In the genomic region with DNA sequence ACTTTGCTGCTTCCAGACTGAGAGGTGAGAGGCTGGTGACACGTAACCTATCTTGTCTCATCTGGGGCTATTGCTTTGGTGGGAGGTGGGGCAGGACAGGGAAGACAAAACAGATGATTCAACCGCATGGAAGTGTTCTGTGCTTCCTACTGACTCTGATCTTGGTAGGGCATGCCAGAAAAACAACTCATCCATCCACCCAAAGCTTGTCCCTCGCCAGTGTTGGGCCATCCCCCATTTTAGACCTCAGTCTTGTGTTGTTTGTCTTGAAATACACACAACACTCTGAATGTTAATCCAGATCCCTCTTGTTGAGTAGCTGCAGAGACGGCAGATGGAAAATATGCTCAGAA, we compare ENCODE assay signal across 17 cellular contexts. TPM values are rescaled to one million over a fixed set of nuclear protein-coding genes. Genes with fewer than 3 reads are reported as not detected.
DNase-seq lines count a peak whose midpoint lies in the region; ATAC-seq, FAIRE-seq and TF ChIP-seq lines count a peak whose summit lies in the region.
"Had no signal": no experiment of that assay in that cellular context is flagged by ENCODE, and none has a peak within 500 bp of the region (broad histone marks: within the 10 kb centered on the region; RNA-seq: fewer than 3 reads in every experiment).

No MANE protein-coding gene starts in this region.

- no peak for FAIRE-seq in D721Med (lab: Jason Lieb, UNC)
- FAIRE-seq: GM12878 had no signal

- peaks cover 12% of the 10 kb centered on the region for H3K9me1 ChIP-seq in IMR-90 (ENCODE audit: insufficient read depth, low read length)

- no peak overlapping the region for H3K4me3 Mint-ChIP-seq in activated naive CD4-positive, alpha-beta T cell treated with anti-CD3 and anti-CD28 coated beads for 36 hours
- H3K4me3 Mint-ChIP-seq: activated naive CD4-positive, alpha-beta T cell treated with anti-CD3 and anti-CD28 coated beads, Interleukin-2, amount 10 ng/mL, durations not matched to agents 7 days and 5 days had no signal

- H2BK5ac ChIP-seq in IMR-90 (ENCODE audit: low read depth, low read length, poor library complexity, severe bottlenecking) = no peak overlapping the region
- H2BK5ac ChIP-seq in mesenchymal stem cell (ENCODE audit: low read depth, low read length, poor library complexity, severe bottlenecking) = no peak overlapping the region

- no peaks in the 10 kb centered on the region for H3K36me3 Mint-ChIP-seq in activated naive CD4-positive, alpha-beta T cell treated with anti-CD3 and anti-CD28 coated beads for 36 hours (ENCODE audit: low read depth)

- WGBS in IMR-90 (ENCODE audit: extremely low coverage in 2 of 2, insufficient read length in 1 of 2), 2 experiments = no CpG with 5 or more reads among the region's 4 CpGs
- WGBS in mesenchymal stem cell = 54% methylated on average over 4 of the region's 4 CpGs

- H4K20me1 ChIP-seq in IMR-90 (ENCODE audit: insufficient read depth, low read length) = no peaks in the 10 kb centered on the region
- H4K20me1 ChIP-seq: BLaER1 had no signal

- H3K27ac Mint-ChIP-seq in activated naive CD4-positive, alpha-beta T cell treated with anti-CD3 and anti-CD28 coated beads for 36 hours = no peak overlapping the region
- H3K27ac Mint-ChIP-seq: activated naive CD4-positive, alpha-beta T cell treated with anti-CD3 and anti-CD28 coated beads, Interleukin-2, amount 10 ng/mL, durations not matched to agents 7 days and 5 days had no signal

- no peak for TF ChIP-seq RAD21 in IMR-90 (IDR thresholded peaks at IDR 0.05; ENCODE audit: low read length)

- H2BK12ac ChIP-seq in mesenchymal stem cell (ENCODE audit: low read length in 2 of 2) = no peak overlapping the region

- H2AK5ac ChIP-seq in IMR-90 (ENCODE audit: low read depth, low read length) (no peak overlapping the region), mesenchymal stem cell (ENCODE audit: low read length, severe bottlenecking) (peak overlapping the region; percentile 6)

- DNase-seq in D721Med (ENCODE audit: insufficient read length, low spot score) (peak; percentile 47), IMR-90 (peak; percentile 37), choroid plexus epithelial cell (ENCODE audit: low read depth) (peak; percentile 26), mesenchymal stem cell (peak; percentile 49), head of caudate nucleus (no peak), NCI-H774 (lab: John Stamatoyannopoulos, UW) (no peak), SW 1271 (lab: John Stamatoyannopoulos, UW) (no peak)
- DNase-seq in activated naive CD4-positive, alpha-beta T cell treated with anti-CD3 and anti-CD28 coated beads for 36 hours = no peak
- DNase-seq: activated CD4-positive, CD25-positive, alpha-beta regulatory T cell treated with anti-CD3 and anti-CD28 coated beads, Interleukin-2, amount 50 U/mL, for 72 hours; activated naive CD4-positive, alpha-beta T cell treated with anti-CD3 and anti-CD28 coated beads, Interleukin-2, amount 10 ng/mL, durations not matched to agents 7 days and 5 days; caudate nucleus; DMS79 treated with DMSO at 0.1 percent for 48 hours; NCI-H1092; psoas muscle had no signal

- H3K9me3 Mint-ChIP-seq in activated naive CD4-positive, alpha-beta T cell treated with anti-CD3 and anti-CD28 coated beads for 36 hours = no peaks in the 10 kb centered on the region

- H3K27ac ChIP-seq in IMR-90 (ENCODE audit: insufficient read depth, low read length) = no peak overlapping the region
- H3K27ac ChIP-seq in mesenchymal stem cell (ENCODE audit: low read length, poor library complexity, severe bottlenecking) = no peak overlapping the region
- H3K27ac ChIP-seq: BLaER1, psoas muscle had no signal

- TF ChIP-seq POLR2A in IMR-90 (IDR thresholded peaks at IDR 0.05; ENCODE audit: low read depth, low read length) = no peak

- no peaks in the 10 kb centered on the region for H3K9me3 ChIP-seq in IMR-90 (ENCODE audit: control insufficient read depth, insufficient read depth, low read length)
- H3K9me3 ChIP-seq in mesenchymal stem cell (ENCODE audit: control insufficient read depth, low read length) = no peaks in the 10 kb centered on the region
- H3K9me3 ChIP-seq: BLaER1, psoas muscle had no signal

- BruUV-seq in IMR-90 (replicated peaks; lab: Mats Ljungman, UMichigan) = no TSS peak

- H3K18ac ChIP-seq in IMR-90 (ENCODE audit: low read depth, low read length) = no peak overlapping the region
- no peak overlapping the region for H3K18ac ChIP-seq in mesenchymal stem cell (ENCODE audit: low read depth in 1 of 2, low read length in 2 of 2)

- H3K4ac ChIP-seq in IMR-90 (ENCODE audit: low read depth, low read length) (no peak overlapping the region; the same call in 1 of the 2 replicates), mesenchymal stem cell (ENCODE audit: low read depth in 1 of 2, low read length in 2 of 2) (no peak overlapping the region)

- dilution Hi-C loops in IMR-90 (cut with HindIII; ENCODE audit: low sequenced_read_pairs, unreplicated experiment) = no loop called here

- H2AK9ac ChIP-seq in IMR-90 (replicated peaks; ENCODE audit: low read depth, low read length, poor library complexity) = no peak overlapping the region

- H4K8ac ChIP-seq in IMR-90 (ENCODE audit: low read depth in 2 of 2, low read length in 2 of 2) (no peak overlapping the region), mesenchymal stem cell (ENCODE audit: low read length) (no peak overlapping the region)

- POLR2A ChIA-PET in IMR-90 (lab: Charles Lee; ENCODE audit: unreplicated experiment) = no interaction called here

- H3K4me3 ChIP-seq in IMR-90 (ENCODE audit: insufficient read depth, low read depth, low read length) (no peak overlapping the region), choroid plexus epithelial cell (ENCODE audit: low read depth, low read length) (no peak overlapping the region), mesenchymal stem cell (ENCODE audit: insufficient read depth in 1 of 2, low read depth in 1 of 2, low read length in 2 of 2) (no peak overlapping the region)
- H3K4me3 ChIP-seq: BLaER1, GM12878, psoas muscle had no signal

- H3K4me2 ChIP-seq in IMR-90 (ENCODE audit: low read depth, low read length) = no peak overlapping the region
- no peak overlapping the region for H3K4me2 ChIP-seq in mesenchymal stem cell (ENCODE audit: low read length, poor library complexity, severe bottlenecking)
- H3K4me2 ChIP-seq: BLaER1 had no signal

- H3K79me1 ChIP-seq in IMR-90 (ENCODE audit: low read depth in 1 of 2, low read length in 2 of 2) = no peaks in the 10 kb centered on the region
- no peaks in the 10 kb centered on the region for H3K79me1 ChIP-seq in mesenchymal stem cell (replicated peaks; ENCODE audit: low read length, poor library complexity, severe bottlenecking)

- peaks cover 1% of the 10 kb centered on the region; the same call in 1 of the 2 replicates for H3K27me3 ChIP-seq in IMR-90 (ENCODE audit: control insufficient read depth, insufficient read depth, low read length)
- H3K27me3 ChIP-seq in mesenchymal stem cell (ENCODE audit: control insufficient read depth in 1 of 2, insufficient read depth in 1 of 2, low read length in 2 of 2) = no peaks in the 10 kb centered on the region
- H3K27me3 ChIP-seq: BLaER1 had no signal

- peak; percentile 55 for ATAC-seq in IMR-90 (ENCODE audit: low read depth)
- ATAC-seq: GM12878, left lobe of liver, psoas muscle had no signal

- H3K14ac ChIP-seq in IMR-90 (replicated peaks; ENCODE audit: low read depth, low read length) (no peak overlapping the region), mesenchymal stem cell (ENCODE audit: low read length in 2 of 2) (no peak overlapping the region)

- no peak overlapping the region for H3K56ac ChIP-seq in IMR-90 (ENCODE audit: extremely low read depth, insufficient read depth, low read length)

- H2BK20ac ChIP-seq in IMR-90 (ENCODE audit: low read depth, low read length) = no peak overlapping the region

- H2AFZ ChIP-seq in IMR-90 (replicated peaks; ENCODE audit: low read length, poor library complexity) (no peak overlapping the region), mesenchymal stem cell (ENCODE audit: low read depth, low read length) (no peak overlapping the region)

- CTCF ChIA-PET in IMR-90 (lab: Yijun Ruan, JAX) = no interaction called here
- CTCF ChIA-PET in activated naive CD4-positive, alpha-beta T cell treated with anti-CD3 and anti-CD28 coated beads for 36 hours (lab: Charles Lee) = interaction anchor here (1.4 to 2.2 kb wide), 2 partner anchors 10 to 13 kb away, joined by 3 to 14 read pairs; no protein-coding TSS in a partner anchor

- H3K27me3 Mint-ChIP-seq in activated naive CD4-positive, alpha-beta T cell treated with anti-CD3 and anti-CD28 coated beads for 36 hours (ENCODE audit: low read depth) = no peaks in the 10 kb centered on the region

- H3K9ac ChIP-seq in IMR-90 (ENCODE audit: low read depth, low read length) = no peak overlapping the region
- no peak overlapping the region for H3K9ac ChIP-seq in mesenchymal stem cell (ENCODE audit: low read length)
- H3K9ac ChIP-seq: BLaER1 had no signal

- peaks cover 11% of the 10 kb centered on the region; the same call in 1 of the 2 replicates for H3K4me1 ChIP-seq in IMR-90 (ENCODE audit: control insufficient read depth, insufficient read depth, low read length)
- peaks cover 13% of the 10 kb centered on the region for H3K4me1 ChIP-seq in mesenchymal stem cell (ENCODE audit: control insufficient read depth, insufficient read depth, low read depth, low read length)
- H3K4me1 ChIP-seq: psoas muscle had no signal

- peaks cover 2% of the 10 kb centered on the region for H3K4me1 Mint-ChIP-seq in activated naive CD4-positive, alpha-beta T cell treated with anti-CD3 and anti-CD28 coated beads for 36 hours (ENCODE audit: low read depth)

- no peak for TF ChIP-seq CTCF in D721Med (IDR thresholded peaks at IDR 0.05; ENCODE audit: insufficient read depth, missing control alignments)
- no peak for TF ChIP-seq CTCF in IMR-90 (conservative IDR thresholded peaks at IDR 0.05; ENCODE audit: low read depth, low read length)
- no peak for TF ChIP-seq CTCF in choroid plexus epithelial cell (conservative IDR thresholded peaks at IDR 0.05; ENCODE audit: low read depth, low read length)

- H3K23ac ChIP-seq in IMR-90 (ENCODE audit: low read depth, low read length) (no peak overlapping the region), mesenchymal stem cell (ENCODE audit: low read length in 2 of 2) (no peak overlapping the region)

- intact Hi-C loops in IMR-90 (cut with micrococcal nuclease) (no loop called here), head of caudate nucleus (cut with DNase I) (no loop called here)
- intact Hi-C loops in activated naive CD4-positive, alpha-beta T cell treated with anti-CD3 and anti-CD28 coated beads for 36 hours (cut with micrococcal nuclease) = no loop called here

- H3K36me3 ChIP-seq in IMR-90 (ENCODE audit: control insufficient read depth, insufficient read depth, low read length) (no peaks in the 10 kb centered on the region), mesenchymal stem cell (ENCODE audit: control insufficient read depth in 1 of 2, insufficient read depth in 2 of 2, low read depth in 1 of 2, low read length in 2 of 2) (no peaks in the 10 kb centered on the region)
- H3K36me3 ChIP-seq: BLaER1 had no signal

- no peak overlapping the region for H2BK15ac ChIP-seq in IMR-90 (ENCODE audit: low read depth, low read length)
- no peak overlapping the region for H2BK15ac ChIP-seq in mesenchymal stem cell (ENCODE audit: low read depth, poor library complexity, severe bottlenecking)

- in situ Hi-C loops in IMR-90 (cut with MboI; ENCODE audit: low sequenced_read_pairs) = no loop called here

- H2BK120ac ChIP-seq in IMR-90 (ENCODE audit: low read depth, low read length) (0 out of 2 replicates have a peak overlapping the region, but pooled peaks have one; percentile 4), mesenchymal stem cell (ENCODE audit: low read depth, low read length) (no peak overlapping the region)

- H4K91ac ChIP-seq in IMR-90 (ENCODE audit: insufficient read depth, low read depth, low read length) (no peak overlapping the region), mesenchymal stem cell (ENCODE audit: low read length) (no peak overlapping the region)

- H4K5ac ChIP-seq in IMR-90 (ENCODE audit: low read depth, low read length) = no peak overlapping the region

RNA-seq across cellular contexts. Expression of a gene that starts 0.4 kb away (rescaled TPM):
- not detected in 2 replicates for total RNA-seq in IMR-90 (2012; rRNA removed)
- polyA plus RNA-seq in IMR-90 (2012; rRNA removed) = not detected in 2 replicates
- not detected in 2 replicates for polyA plus RNA-seq in IMR-90 (2012; cell fraction: cytosol; rRNA removed)
- not detected in 2 replicates for polyA plus RNA-seq in IMR-90 (2012; cell fraction: nucleus; rRNA removed; ENCODE audit: low replicate concordance)
- polyA plus RNA-seq in mesenchymal stem cell (2013, experiment 1 of 2) = 0.14 TPM
- 0.18 TPM for polyA plus RNA-seq in mesenchymal stem cell (2013, experiment 2 of 2)
- not detected for total RNA-seq in activated naive CD4-positive, alpha-beta T cell treated with anti-CD3 and anti-CD28 coated beads for 36 hours
- total RNA-seq: GM12878, left lobe of liver, psoas muscle had no signal

Comparison
In these comparisons a context has a peak if more than half of its experiments do, and no peak if none do; other contexts are left out.
1. DNase-seq: peak in D721Med (single experiment), IMR-90 (single experiment), choroid plexus epithelial cell (single experiment) and mesenchymal stem cell (single experiment); none in activated naive CD4-positive, alpha-beta T cell treated with anti-CD3 and anti-CD28 coated beads for 36 hours (single experiment), head of caudate nucleus (0 of 42), NCI-H774 (single experiment) and SW 1271 (0 of 2).